ENCODE assay signal across 18 cellular contexts in the genomic region with DNA sequence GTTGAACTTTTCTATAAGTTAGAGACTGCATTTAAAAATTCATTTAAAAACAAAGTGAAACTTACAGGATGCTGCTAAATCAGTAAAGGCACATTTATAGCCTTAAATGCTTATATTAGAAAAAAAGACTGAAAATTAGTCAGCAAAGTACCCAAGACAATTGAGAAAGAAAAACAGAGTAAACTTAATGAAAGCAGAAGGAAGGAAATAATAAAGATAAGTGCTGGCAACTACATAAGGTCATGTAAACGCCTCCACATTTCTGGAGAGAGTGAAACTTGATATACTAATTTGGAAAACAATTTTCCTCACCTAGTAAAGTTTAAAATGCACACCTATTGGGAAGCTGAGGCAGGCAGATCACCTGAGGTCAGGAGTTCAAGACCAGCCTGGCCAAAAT. TPM values are rescaled to one million over a fixed set of nuclear protein-coding genes. Genes with fewer than 3 reads are reported as not detected.
DNase-seq lines count a peak whose midpoint lies in the region; ATAC-seq, FAIRE-seq and TF ChIP-seq lines count a peak whose summit lies in the region.
"Had no signal": no experiment of that assay in that cellular context is flagged by ENCODE, and none has a peak within 500 bp of the region (broad histone marks: within the 10 kb centered on the region; RNA-seq: fewer than 3 reads in every experiment).

No MANE protein-coding gene starts in this region.

- no peak overlapping the region for H3K23ac ChIP-seq in IMR-90 (ENCODE audit: low read depth, low read length)

- H2AK9ac ChIP-seq in IMR-90 (replicated peaks; ENCODE audit: low read depth, low read length, poor library complexity) = no peak overlapping the region

- H2AFZ ChIP-seq in IMR-90 (replicated peaks; ENCODE audit: low read length, poor library complexity) (no peak overlapping the region), endothelial cell of umbilical vein (ENCODE audit: low read depth, low read length) (no peak overlapping the region), osteoblast (ENCODE audit: low read length) (no peak overlapping the region)
- H2AFZ ChIP-seq: GM23338 had no signal

- H3K9ac ChIP-seq in IMR-90 (ENCODE audit: low read depth, low read length) (no peak overlapping the region), endothelial cell of umbilical vein (replicated peaks; ENCODE audit: extremely low read depth, insufficient read depth, low read length) (no peak overlapping the region)

- H3K27ac ChIP-seq in A549 = no peak overlapping the region
- no peak overlapping the region for H3K27ac ChIP-seq in IMR-90 (ENCODE audit: insufficient read depth, low read length)
- H3K27ac ChIP-seq in endothelial cell of umbilical vein (ENCODE audit: insufficient read depth, low read depth, low read length) = no peak overlapping the region
- H3K27ac ChIP-seq in osteoblast (ENCODE audit: low read depth, low read length) = peak overlapping the region; percentile 65
- peak overlapping the region in 1 of 2 donors; percentile 20 for H3K27ac ChIP-seq in aorta (ENCODE audit: low read depth in 1 of 2, low read length in 2 of 2)

- peak overlapping the region in 1 of 2 experiments; percentile 11; a peak in 1 of 4 replicates for H4K8ac ChIP-seq in IMR-90 (ENCODE audit: low read depth in 2 of 2, low read length in 2 of 2)

- H4K91ac ChIP-seq in IMR-90 (ENCODE audit: insufficient read depth, low read depth, low read length) = no peak overlapping the region

- BruUV-seq in IMR-90 (replicated peaks; lab: Mats Ljungman, UMichigan) = no TSS peak
- no TSS peak for BruUV-seq in endothelial cell of umbilical vein (replicated peaks; lab: Mats Ljungman, UMichigan)

- CTCF ChIA-PET in A549 (lab: Yijun Ruan, JAX) = no interaction called here
- CTCF ChIA-PET in IMR-90 (lab: Yijun Ruan, JAX) = interaction anchor here (0.6 kb wide), 1 partner anchor 21 kb away, joined by 6 read pairs; no protein-coding TSS in a partner anchor
- CTCF ChIA-PET in endothelial cell of umbilical vein (lab: Charles Lee) = no interaction called here

- no peaks in the 10 kb centered on the region for H3K79me1 ChIP-seq in IMR-90 (ENCODE audit: low read depth in 1 of 2, low read length in 2 of 2)

- no peak overlapping the region for H3K56ac ChIP-seq in IMR-90 (ENCODE audit: extremely low read depth, insufficient read depth, low read length)

- H3K4me3 ChIP-seq in A549 (no peak overlapping the region), IMR-90 (ENCODE audit: insufficient read depth, low read depth, low read length) (no peak overlapping the region), endothelial cell of umbilical vein (replicated peaks in 1 of 3; ENCODE audit: insufficient read depth in 1 of 3, low read depth in 1 of 3, low read length in 3 of 3) (peak overlapping the region in 1 of 3 experiments; percentile 19), osteoblast (ENCODE audit: insufficient read depth, low read length) (peak overlapping the region; percentile 41), aorta (ENCODE audit: low read length in 2 of 2) (no peak overlapping the region)
- H3K4me3 ChIP-seq: GM23338 had no signal

- 0 out of 3 replicates have a peak, but pooled peaks cover 2% of the 10 kb centered on the region for H3K9me3 ChIP-seq in A549
- H3K9me3 ChIP-seq in IMR-90 (ENCODE audit: control insufficient read depth, insufficient read depth, low read length) = no peaks in the 10 kb centered on the region
- no peaks in the 10 kb centered on the region for H3K9me3 ChIP-seq in endothelial cell of umbilical vein (replicated peaks; ENCODE audit: control insufficient read depth, insufficient read depth, low read length)
- H3K9me3 ChIP-seq in osteoblast (ENCODE audit: low read depth, low read length) = no peaks in the 10 kb centered on the region
- H3K9me3 ChIP-seq in aorta (ENCODE audit: control insufficient read depth, low read length) = no peaks in the 10 kb centered on the region

- no peaks in the 10 kb centered on the region for H3K36me3 ChIP-seq in IMR-90 (ENCODE audit: control insufficient read depth, insufficient read depth, low read length)
- H3K36me3 ChIP-seq in endothelial cell of umbilical vein (ENCODE audit: control insufficient read depth in 2 of 2, extremely low read depth in 1 of 2, insufficient read depth in 2 of 2, low read length in 2 of 2) = no peaks in the 10 kb centered on the region
- no peaks in the 10 kb centered on the region for H3K36me3 ChIP-seq in osteoblast (ENCODE audit: insufficient read depth, low read length)
- H3K36me3 ChIP-seq in aorta (ENCODE audit: control insufficient read depth in 1 of 2, insufficient read depth in 2 of 2, low read length in 1 of 2) = no peaks in the 10 kb centered on the region

- H3K79me2 ChIP-seq in endothelial cell of umbilical vein (ENCODE audit: control insufficient read depth, insufficient read depth, low read length) (no peaks in the 10 kb centered on the region), osteoblast (ENCODE audit: insufficient read depth, low read length) (no peaks in the 10 kb centered on the region)

- 7% methylated on average over 1 of the region's 1 CpG for whole genome bisulfite sequencing in A549 (ENCODE audit: missing lambda C conversion rate)
- no CpG with 5 or more reads among the region's 1 CpG for WGBS in IMR-90 (ENCODE audit: extremely low coverage in 2 of 2, insufficient read length in 1 of 2), 2 experiments
- 0 to 1% methylated on average over 1 of the region's 1 CpG for WGBS in aorta, 2 donors

- H2AK5ac ChIP-seq in IMR-90 (ENCODE audit: low read depth, low read length) = no peak overlapping the region

- no peak for TF ChIP-seq CTCF in A549 (IDR thresholded peaks at IDR 0.05)
- TF ChIP-seq CTCF in IMR-90 (conservative IDR thresholded peaks at IDR 0.05; ENCODE audit: low read depth, low read length) = no peak
- TF ChIP-seq CTCF in endothelial cell of umbilical vein (IDR thresholded peaks at IDR 0.05; ENCODE audit: extremely low read depth in 1 of 2, insufficient read depth in 1 of 2, low read depth in 1 of 2, low read length in 2 of 2) = no peak
- no peak for TF ChIP-seq CTCF in osteoblast (IDR thresholded peaks at IDR 0.05; ENCODE audit: extremely low read depth, low read depth, low read length)

- peak overlapping the region; percentile 22; the same call in 1 of the 2 replicates for H3K4ac ChIP-seq in IMR-90 (ENCODE audit: low read depth, low read length)

- H2BK120ac ChIP-seq in IMR-90 (ENCODE audit: low read depth, low read length) = peak overlapping the region; percentile 80; the same call in 1 of the 2 replicates

- POLR2A ChIA-PET in A549 (lab: Yijun Ruan, JAX) (interaction anchor here (0.5 kb wide), 1 partner anchor 327 kb away, joined by 3 read pairs; no protein-coding TSS in a partner anchor), IMR-90 (lab: Charles Lee; ENCODE audit: unreplicated experiment) (no interaction called here), endothelial cell of umbilical vein (lab: Charles Lee) (no interaction called here)

- H3K9me1 ChIP-seq in IMR-90 (ENCODE audit: insufficient read depth, low read length) (0 out of 2 replicates have a peak, but pooled peaks cover 5% of the 10 kb centered on the region), endothelial cell of umbilical vein (replicated peaks; ENCODE audit: control insufficient read depth, extremely low read depth, insufficient read depth, low read length) (no peaks in the 10 kb centered on the region)

- no peak overlapping the region for H3K18ac ChIP-seq in IMR-90 (ENCODE audit: low read depth, low read length)

- no peak for TF ChIP-seq EP300 in A549 (IDR thresholded peaks at IDR 0.05)

- TF ChIP-seq RAD21 in A549 (conservative IDR thresholded peaks at IDR 0.05 in 1 of 2, IDR thresholded peaks at IDR 0.05 in 1 of 2) (no peak), IMR-90 (IDR thresholded peaks at IDR 0.05; ENCODE audit: low read length) (no peak)

- intact Hi-C loops in IMR-90 (cut with micrococcal nuclease) = no loop called here
- intact Hi-C loops in endothelial cell of umbilical vein (cut with micrococcal nuclease) = loop anchor here (1.0 kb wide), 2 partner anchors 23 to 121 kb away; no protein-coding TSS in a partner anchor
- intact Hi-C loops in Right ventricle myocardium inferior (cut with DNase I) = no loop called here
- intact Hi-C loops in aorta (cut with DNase I) = loop anchor here (5.0 kb wide), 2 partner anchors 57 to 88 kb away; a partner anchor contains a TSS

- H3K27me3 ChIP-seq in IMR-90 (ENCODE audit: control insufficient read depth, insufficient read depth, low read length) (peaks cover 4% of the 10 kb centered on the region), endothelial cell of umbilical vein (ENCODE audit: control insufficient read depth in 2 of 2, insufficient read depth in 2 of 2, low read length in 2 of 2) (peaks cover 9 to 15% of the 10 kb centered on the region in 2 experiments), osteoblast (ENCODE audit: insufficient read depth, low read length) (peaks cover 3% of the 10 kb centered on the region), aorta (ENCODE audit: control insufficient read depth in 1 of 2, insufficient read depth in 2 of 2, low read length in 1 of 2) (no peaks in the 10 kb centered on the region)

- H2BK5ac ChIP-seq in IMR-90 (ENCODE audit: low read depth, low read length, poor library complexity, severe bottlenecking) = no peak overlapping the region

- no peak overlapping the region; the same call in 2 of the 3 replicates for H2BK15ac ChIP-seq in IMR-90 (ENCODE audit: low read depth, low read length)

- H4K20me1 ChIP-seq in IMR-90 (ENCODE audit: insufficient read depth, low read length) (no peaks in the 10 kb centered on the region), endothelial cell of umbilical vein (replicated peaks; ENCODE audit: control insufficient read depth, extremely low read depth, insufficient read depth, low read length) (no peaks in the 10 kb centered on the region), osteoblast (ENCODE audit: insufficient read depth, low read length) (no peaks in the 10 kb centered on the region)

- in situ Hi-C loops in IMR-90 (cut with MboI; ENCODE audit: low sequenced_read_pairs) = no loop called here

- dilution Hi-C loops in IMR-90 (cut with HindIII; ENCODE audit: low sequenced_read_pairs, unreplicated experiment) (no loop called here), endothelial cell of umbilical vein (cut with MboI; ENCODE audit: extremely low pct_ligation_motif_present, low sequenced_read_pairs) (no loop called here)

- FAIRE-seq in A549 (lab: Jason Lieb, UNC) = no peak
- FAIRE-seq in endothelial cell of umbilical vein (lab: Jason Lieb, UNC) = peak; percentile 15
- FAIRE-seq: GM12892 had no signal

- peak overlapping the region; percentile 29; the same call in 1 of the 3 replicates for H3K4me2 ChIP-seq in A549
- H3K4me2 ChIP-seq in IMR-90 (ENCODE audit: low read depth, low read length) = peak overlapping the region; percentile 12; the same call in 1 of the 2 replicates
- H3K4me2 ChIP-seq in endothelial cell of umbilical vein (ENCODE audit: insufficient read depth, low read length) = peak overlapping the region; percentile 48
- H3K4me2 ChIP-seq in osteoblast (ENCODE audit: insufficient read depth, low read length) = peak overlapping the region; percentile 69
- H3K4me2 ChIP-seq: GM23338 had no signal

- ATAC-seq in A549 = no peak
- ATAC-seq in IMR-90 (ENCODE audit: low read depth) = no peak
- ATAC-seq in Right ventricle myocardium inferior = no peak
- ATAC-seq in aorta (ENCODE audit: low FRiP score) = no peak

- DNase-seq in A549 (ENCODE audit: low read depth in 1 of 2, low spot score in 1 of 2) (no peak), IMR-90 (no peak), endothelial cell of umbilical vein (ENCODE audit: low read depth, low spot score) (peak; percentile 53), osteoblast (ENCODE audit: insufficient read length, low spot score, missing footprints) (no peak), OCI-M2 (lab: John Stamatoyannopoulos, UW; ENCODE audit: unreplicated experiment) (no peak), Right ventricle myocardium inferior (ENCODE audit: missing footprints) (no peak), NCI-H2029 (lab: John Stamatoyannopoulos, UW) (no peak), aorta (no peak)
- DNase-seq: 8988T; COR-L47; DMS53; NCI-H146; NCI-H526; NK-92 treated with Interleukin-12 subunit alpha and Interleukin-12 subunit beta, amount 100 ng/mL, for 24 hours; OCI-M1 had no signal

- no peak overlapping the region for H3K14ac ChIP-seq in IMR-90 (replicated peaks; ENCODE audit: low read depth, low read length)

- H2BK20ac ChIP-seq in IMR-90 (ENCODE audit: low read depth, low read length) = peak overlapping the region; percentile 30; the same call in 1 of the 2 replicates

- TF ChIP-seq POLR2A in A549 (IDR thresholded peaks at IDR 0.05; ENCODE audit: low read length) = no peak
- no peak for TF ChIP-seq POLR2A in IMR-90 (IDR thresholded peaks at IDR 0.05; ENCODE audit: low read depth, low read length)
- no peak for TF ChIP-seq POLR2A in endothelial cell of umbilical vein (IDR thresholded peaks at IDR 0.05; ENCODE audit: low read depth, low read length)

- H3K4me1 ChIP-seq in A549 = no peaks in the 10 kb centered on the region
- H3K4me1 ChIP-seq in IMR-90 (ENCODE audit: control insufficient read depth, insufficient read depth, low read length) = peaks cover 6% of the 10 kb centered on the region
- H3K4me1 ChIP-seq in endothelial cell of umbilical vein (ENCODE audit: control insufficient read depth, extremely low read depth, insufficient read depth, low read length) = peaks cover 7% of the 10 kb centered on the region
- peaks cover 39% of the 10 kb centered on the region for H3K4me1 ChIP-seq in osteoblast (ENCODE audit: insufficient read depth, low read length)
- peaks cover 3 to 6% of the 10 kb centered on the region in 2 donors for H3K4me1 ChIP-seq in aorta (ENCODE audit: control insufficient read depth in 1 of 2, insufficient read depth in 2 of 2, low read length in 2 of 2)

- no peak overlapping the region for H4K5ac ChIP-seq in IMR-90 (ENCODE audit: low read depth, low read length)

RNA-seq across cellular contexts. Expression of a gene that starts 58.2 kb away (rescaled TPM):
- not detected in 2 replicates for polyA plus RNA-seq in A549 (2011; rRNA removed)
- polyA plus RNA-seq in A549 (2012; cell fraction: cytosol; rRNA removed) = 0.01 TPM in 1 of 2 replicates, not detected in the other
- polyA plus RNA-seq in A549 (2012; cell fraction: nucleus; rRNA removed) = 0.01 TPM in 1 of 2 replicates, not detected in the other
- 0.01 to 0.05 TPM in 2 of 3 replicates, not detected in the other for polyA plus RNA-seq in A549 (2017; fragmentation: RNase III; extraction: RNeasy Plus Mini Kit Qiagen cat#74134 plus additional on column Dnase treatment)
- not detected in 2 replicates for polyA minus RNA-seq in A549 (2011; rRNA and poly(A)+ RNA removed)
- 0.54 and 0.56 TPM in 2 replicates for total RNA-seq in IMR-90 (2012; rRNA removed)
- 0.96 and 1.2 TPM in 2 replicates for polyA plus RNA-seq in IMR-90 (2012; rRNA removed)
- 1.1 and 1.3 TPM in 2 replicates for polyA plus RNA-seq in IMR-90 (2012; cell fraction: cytosol; rRNA removed)
- polyA plus RNA-seq in IMR-90 (2012; cell fraction: nucleus; rRNA removed; ENCODE audit: low replicate concordance) = 0.85 and 1.8 TPM in 2 replicates
- total RNA-seq in endothelial cell of umbilical vein = not detected in 2 replicates
- polyA plus RNA-seq in endothelial cell of umbilical vein = not detected in 2 replicates
- polyA plus RNA-seq in endothelial cell of umbilical vein (2011; cell fraction: cytosol; rRNA removed) = not detected in 2 replicates
- polyA plus RNA-seq in endothelial cell of umbilical vein (2011; cell fraction: nucleus; rRNA removed) = not detected in 2 replicates
- 0.01 TPM in 1 of 2 replicates, not detected in the other for polyA plus RNA-seq in endothelial cell of umbilical vein (2012)
- not detected in 2 replicates for polyA minus RNA-seq in endothelial cell of umbilical vein
- not detected for polyA minus RNA-seq in endothelial cell of umbilical vein (2011; cell fraction: cytosol; rRNA and poly(A)+ RNA removed)
- not detected in 2 replicates for polyA minus RNA-seq in endothelial cell of umbilical vein (2011; cell fraction: nucleus; rRNA and poly(A)+ RNA removed)
- total RNA-seq in osteoblast = 4.7 and 12.7 TPM in 2 replicates
- not detected for total RNA-seq in Right ventricle myocardium inferior
- 100 to 1,000 TPM in 1 of 2 donors, 10 to 100 TPM in 1; 31.7 to 312 TPM for total RNA-seq in aorta
- polyA plus RNA-seq in aorta = 10 to 100 TPM; 12.9 to 37.6 TPM
- polyA plus RNA-seq: CD14-positive monocyte had no signal

Comparison
In these comparisons a context has a peak if more than half of its experiments do, and no peak if none do; other contexts are left out.
1. H3K4me2 ChIP-seq: peak in every context shown above with its lines; median percentile 69 in osteoblast; 48 in endothelial cell of umbilical vein; 29 in A549; 12 in IMR-90.
2. intact Hi-C loops: an anchor here in endothelial cell of umbilical vein (1.0 kb wide) and aorta (5.0 kb wide); none called in IMR-90 and Right ventricle myocardium inferior.